In the genomic region with DNA sequence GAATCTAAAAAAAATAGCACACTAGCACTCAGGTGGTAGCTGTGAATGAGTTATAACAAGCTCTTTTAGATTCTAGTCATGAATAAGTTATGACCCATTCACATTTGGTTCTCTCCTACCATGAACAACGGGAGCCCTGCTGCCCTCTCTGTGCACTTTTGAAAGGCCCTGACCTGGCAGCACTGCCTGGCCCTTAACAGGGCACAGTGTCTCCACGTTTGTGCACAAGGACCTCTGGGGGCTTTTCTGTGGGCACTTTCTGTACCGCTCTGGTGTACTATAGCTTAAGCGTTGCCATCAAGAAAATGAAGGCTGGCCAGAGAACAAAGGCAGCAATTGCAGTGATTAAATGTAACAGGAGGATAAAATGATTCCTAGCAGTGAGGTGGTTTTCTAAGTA, we compare ENCODE assay signal across 22 cellular contexts. TPM values are rescaled to one million over a fixed set of nuclear protein-coding genes. Genes with fewer than 3 reads are reported as not detected.
DNase-seq lines count a peak whose midpoint lies in the region; ATAC-seq and TF ChIP-seq lines count a peak whose summit lies in the region.
"Had no signal": no experiment of that assay in that cellular context is flagged by ENCODE, and none has a peak within 500 bp of the region (broad histone marks: within the 10 kb centered on the region; RNA-seq: fewer than 3 reads in every experiment).

No MANE protein-coding gene starts in this region.

- peaks cover 10% of the 10 kb centered on the region for H3K36me3 Mint-ChIP-seq in CD4-positive, CD25-positive, alpha-beta regulatory T cell
- peaks cover 27% of the 10 kb centered on the region for H3K36me3 Mint-ChIP-seq in progenitor cell of endocrine pancreas (ENCODE audit: insufficient read depth)
- peaks cover 0 to 7% (median 0%) of the 10 kb centered on the region in 3 donors for H3K36me3 Mint-ChIP-seq in naive thymus-derived CD8-positive, alpha-beta T cell

- H3K4me1 ChIP-seq in CD4-positive, CD25-positive, alpha-beta regulatory T cell (ENCODE audit: control insufficient read depth, insufficient read depth, low read length, poor library complexity, severe bottlenecking), result no peaks in the 10 kb centered on the region

- no peak for TF ChIP-seq CTCF in progenitor cell of endocrine pancreas (IDR thresholded peaks at IDR 0.05; ENCODE audit: unreplicated experiment)

- no peak overlapping the region for H3K27ac ChIP-seq in CD4-positive, CD25-positive, alpha-beta regulatory T cell (ENCODE audit: insufficient read depth, low read length, poor library complexity, severe bottlenecking)

- H3K4me3 ChIP-seq in CD4-positive, CD25-positive, alpha-beta regulatory T cell (ENCODE audit: low read depth, low read length), result no peak overlapping the region
- H3K4me3 ChIP-seq: MG63 had no signal

- H3K9me3 ChIP-seq in CD4-positive, CD25-positive, alpha-beta regulatory T cell (ENCODE audit: control insufficient read depth in 2 of 2, low read length in 2 of 2), result no peaks in the 10 kb centered on the region
- H3K9me3 ChIP-seq: MG63 had no signal

- H3K27me3 Mint-ChIP-seq in CD4-positive, CD25-positive, alpha-beta regulatory T cell, result no peaks in the 10 kb centered on the region
- no peaks in the 10 kb centered on the region for H3K27me3 Mint-ChIP-seq in progenitor cell of endocrine pancreas
- H3K27me3 Mint-ChIP-seq in naive thymus-derived CD8-positive, alpha-beta T cell, result no peaks in the 10 kb centered on the region

- no peaks in the 10 kb centered on the region for H3K36me3 ChIP-seq in CD4-positive, CD25-positive, alpha-beta regulatory T cell (ENCODE audit: control insufficient read depth, insufficient read depth, low read length)
- H3K36me3 ChIP-seq: MG63 had no signal

- POLR2A ChIA-PET in naive thymus-derived CD8-positive, alpha-beta T cell (lab: Charles Lee), result no interaction called here

- no peak for ATAC-seq in CD4-positive, CD25-positive, alpha-beta regulatory T cell (ENCODE audit: low read depth in 2 of 2)
- ATAC-seq in naive thymus-derived CD8-positive, alpha-beta T cell, result no peak
- ATAC-seq: SK-N-SH treated with all-trans-retinoic acid at 6 μM for 48 hours had no signal

- no peak for DNase-seq in CD4-positive, CD25-positive, alpha-beta regulatory T cell
- DNase-seq in NCI-H1436 (lab: John Stamatoyannopoulos, UW) (peak; percentile 49), ecto neural progenitor cell (ENCODE audit: low spot score) (peak; percentile 30), progenitor cell of endocrine pancreas (ENCODE audit: low spot score, unreplicated experiment) (no peak), NCI-H748 (lab: John Stamatoyannopoulos, UW; ENCODE audit: unreplicated experiment) (no peak), T-helper 1 cell (no peak)
- DNase-seq in naive thymus-derived CD8-positive, alpha-beta T cell, result no peak
- DNase-seq: AML-193, DMS 273 treated with DMSO at 0.1 percent for 48 hours, DND-41, H7, Kasumi-1, MG63, NCI-H1092 treated with DMSO at 0.1 percent for 48 hours, NCI-H1694 treated with DMSO at 0.1 percent for 48 hours, NCI-H510A, NCI-H82, OCI-M1, RPMI8226, SHP77 treated with DMSO at 0.1 percent for 48 hours had no signal

- peak overlapping the region in 2 of 3 donors; percentile 54 to 79 for H3K27ac Mint-ChIP-seq in CD4-positive, CD25-positive, alpha-beta regulatory T cell
- peak overlapping the region; percentile 44 for H3K27ac Mint-ChIP-seq in progenitor cell of endocrine pancreas
- peak overlapping the region in 2 of 10 donors; percentile 8 to 38 for H3K27ac Mint-ChIP-seq in naive thymus-derived CD8-positive, alpha-beta T cell
- H3K27ac Mint-ChIP-seq: CD14-positive monocyte had no signal

- no peak overlapping the region for H3K4me3 Mint-ChIP-seq in CD4-positive, CD25-positive, alpha-beta regulatory T cell
- no peak overlapping the region for H3K4me3 Mint-ChIP-seq in progenitor cell of endocrine pancreas (ENCODE audit: low read depth)
- no peak overlapping the region for H3K4me3 Mint-ChIP-seq in naive thymus-derived CD8-positive, alpha-beta T cell
- H3K4me3 Mint-ChIP-seq: CD14-positive monocyte had no signal

- no peaks in the 10 kb centered on the region for H3K27me3 ChIP-seq in CD4-positive, CD25-positive, alpha-beta regulatory T cell (ENCODE audit: control insufficient read depth, insufficient read depth, low read length)
- H3K27me3 ChIP-seq: MG63 had no signal

- H3K9me3 Mint-ChIP-seq in CD4-positive, CD25-positive, alpha-beta regulatory T cell, result no peaks in the 10 kb centered on the region
- peaks cover 8% of the 10 kb centered on the region for H3K9me3 Mint-ChIP-seq in progenitor cell of endocrine pancreas (ENCODE audit: low read depth)
- no peaks in the 10 kb centered on the region for H3K9me3 Mint-ChIP-seq in naive thymus-derived CD8-positive, alpha-beta T cell

- H3K4me1 Mint-ChIP-seq in CD4-positive, CD25-positive, alpha-beta regulatory T cell, result peaks cover 0 to 13% (median 4%) of the 10 kb centered on the region in 4 donors
- H3K4me1 Mint-ChIP-seq in progenitor cell of endocrine pancreas (ENCODE audit: low read depth), result peaks cover 1% of the 10 kb centered on the region
- H3K4me1 Mint-ChIP-seq in naive thymus-derived CD8-positive, alpha-beta T cell, result peaks cover 0 to 7% (median 4%) of the 10 kb centered on the region in 4 donors
- H3K4me1 Mint-ChIP-seq: CD14-positive monocyte had no signal

RNA-seq across cellular contexts. Expression of gene CCDC92, which starts 21.2 kb away (rescaled TPM):
- 19.5 TPM for total RNA-seq in CD4-positive, CD25-positive, alpha-beta regulatory T cell
- polyA plus RNA-seq in CD4-positive, CD25-positive, alpha-beta regulatory T cell, result 10 to 100 TPM; 12.9 to 24.1 (median 19.2) TPM
- total RNA-seq in progenitor cell of endocrine pancreas, result 57.0 and 59.1 TPM in 2 replicates
- 10 to 100 TPM; 23.3 to 28.2 TPM for total RNA-seq in naive thymus-derived CD8-positive, alpha-beta T cell
- 10 to 100 TPM; 16.7 to 34.0 (median 21.1) TPM for polyA plus RNA-seq in naive thymus-derived CD8-positive, alpha-beta T cell

RNA-seq across cellular contexts. Expression of gene ZNF664, which starts 21.5 kb away (rescaled TPM):
- 24.5 TPM for total RNA-seq in CD4-positive, CD25-positive, alpha-beta regulatory T cell
- 10 to 100 TPM in 2 of 4 donors, 1 to 10 TPM in 2; 6.9 to 10.3 (median 9.5) TPM for polyA plus RNA-seq in CD4-positive, CD25-positive, alpha-beta regulatory T cell
- 197 and 198 TPM in 2 replicates for total RNA-seq in progenitor cell of endocrine pancreas
- 10 to 100 TPM; 43.9 to 47.9 TPM for total RNA-seq in naive thymus-derived CD8-positive, alpha-beta T cell
- polyA plus RNA-seq in naive thymus-derived CD8-positive, alpha-beta T cell, result 10 to 100 TPM in 2 of 3 donors, 1 to 10 TPM in 1; 9.4 to 10.8 (median 10.3) TPM

Comparison
In these comparisons a context has a peak if more than half of its experiments do, and no peak if none do; other contexts are left out.
1. DNase-seq: peak in NCI-H1436 (single experiment) and ecto neural progenitor cell (single experiment); none in CD4-positive, CD25-positive, alpha-beta regulatory T cell (0 of 3), progenitor cell of endocrine pancreas (single experiment), NCI-H748 (single experiment), naive thymus-derived CD8-positive, alpha-beta T cell (0 of 10) and T-helper 1 cell (0 of 5).